1 cellular context compared by ENCODE assay signal in the genomic region with DNA sequence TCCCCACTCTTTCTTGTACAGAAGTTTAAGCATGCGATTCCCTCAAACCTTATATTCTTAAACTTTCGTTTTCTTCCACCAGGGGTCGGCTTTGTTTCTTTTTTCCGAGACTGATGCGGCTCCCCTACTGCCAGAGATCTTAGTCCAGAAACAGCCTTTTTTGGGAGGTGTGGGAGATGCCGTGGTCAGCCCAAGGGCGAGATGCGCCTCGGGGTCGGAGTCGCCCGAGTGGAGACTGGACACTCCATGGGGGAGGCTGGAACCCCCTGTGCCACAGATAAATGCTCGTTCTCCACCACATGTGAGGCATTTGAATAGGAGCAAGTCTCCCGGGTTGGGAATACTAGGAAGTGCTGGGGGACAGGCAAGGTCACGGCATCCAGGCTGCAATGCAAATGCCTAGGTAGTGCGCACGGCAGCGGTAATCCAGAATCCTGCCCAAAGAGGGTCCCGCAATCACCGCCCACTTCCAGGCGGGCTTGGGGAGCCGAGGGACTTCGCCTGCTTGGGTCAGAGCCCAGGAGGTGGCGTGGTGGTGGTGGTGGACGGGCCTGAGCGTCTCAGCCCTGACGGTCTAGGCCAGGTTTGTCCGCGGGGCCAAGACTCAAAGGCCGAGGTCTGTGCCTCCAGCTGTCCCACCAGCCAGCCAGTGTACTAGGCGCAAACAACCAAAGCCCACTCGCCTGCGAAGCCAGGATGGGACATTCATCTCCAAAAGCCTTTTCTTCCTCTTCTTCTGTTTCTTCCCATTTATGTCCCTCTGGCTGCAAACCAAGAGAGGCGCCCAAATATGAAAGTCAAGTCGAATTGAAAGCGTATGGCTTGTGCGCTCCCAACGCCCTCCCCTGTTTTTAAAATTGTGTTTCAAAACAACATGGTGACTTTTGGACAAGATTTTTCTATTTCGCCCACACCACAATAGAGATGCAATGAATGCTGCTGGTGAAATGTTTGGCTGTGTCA.
TF ChIP-seq lines count a peak whose summit lies in the region.

No MANE protein-coding gene starts in this region.

TF ChIP-seq in HCT116, 20 proteins besides CTCF, POLR2A, EP300 and RAD21 (continued from another document):
- TF ChIP-seq, protein P1, sequence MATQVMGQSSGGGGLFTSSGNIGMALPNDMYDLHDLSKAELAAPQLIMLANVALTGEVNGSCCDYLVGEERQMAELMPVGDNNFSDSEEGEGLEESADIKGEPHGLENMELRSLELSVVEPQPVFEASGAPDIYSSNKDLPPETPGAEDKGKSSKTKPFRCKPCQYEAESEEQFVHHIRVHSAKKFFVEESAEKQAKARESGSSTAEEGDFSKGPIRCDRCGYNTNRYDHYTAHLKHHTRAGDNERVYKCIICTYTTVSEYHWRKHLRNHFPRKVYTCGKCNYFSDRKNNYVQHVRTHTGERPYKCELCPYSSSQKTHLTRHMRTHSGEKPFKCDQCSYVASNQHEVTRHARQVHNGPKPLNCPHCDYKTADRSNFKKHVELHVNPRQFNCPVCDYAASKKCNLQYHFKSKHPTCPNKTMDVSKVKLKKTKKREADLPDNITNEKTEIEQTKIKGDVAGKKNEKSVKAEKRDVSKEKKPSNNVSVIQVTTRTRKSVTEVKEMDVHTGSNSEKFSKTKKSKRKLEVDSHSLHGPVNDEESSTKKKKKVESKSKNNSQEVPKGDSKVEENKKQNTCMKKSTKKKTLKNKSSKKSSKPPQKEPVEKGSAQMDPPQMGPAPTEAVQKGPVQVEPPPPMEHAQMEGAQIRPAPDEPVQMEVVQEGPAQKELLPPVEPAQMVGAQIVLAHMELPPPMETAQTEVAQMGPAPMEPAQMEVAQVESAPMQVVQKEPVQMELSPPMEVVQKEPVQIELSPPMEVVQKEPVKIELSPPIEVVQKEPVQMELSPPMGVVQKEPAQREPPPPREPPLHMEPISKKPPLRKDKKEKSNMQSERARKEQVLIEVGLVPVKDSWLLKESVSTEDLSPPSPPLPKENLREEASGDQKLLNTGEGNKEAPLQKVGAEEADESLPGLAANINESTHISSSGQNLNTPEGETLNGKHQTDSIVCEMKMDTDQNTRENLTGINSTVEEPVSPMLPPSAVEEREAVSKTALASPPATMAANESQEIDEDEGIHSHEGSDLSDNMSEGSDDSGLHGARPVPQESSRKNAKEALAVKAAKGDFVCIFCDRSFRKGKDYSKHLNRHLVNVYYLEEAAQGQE (IDR thresholded peaks at IDR 0.05; ENCODE audit: low read depth) = no peak
- no peak for TF ChIP-seq FOSL1 (IDR thresholded peaks at IDR 0.05; ENCODE audit: low read depth)
- TF ChIP-seq ELF1 (IDR thresholded peaks at IDR 0.05; ENCODE audit: borderline replicate concordance, low read depth) = no peak
- no peak for TF ChIP-seq EGR1 (IDR thresholded peaks at IDR 0.05; ENCODE audit: low read depth)
- no peak for TF ChIP-seq CEBPB (IDR thresholded peaks at IDR 0.05; ENCODE audit: low read depth)
- TF ChIP-seq ATF3 (IDR thresholded peaks at IDR 0.05) = no peak
- TF ChIP-seq, protein P2, sequence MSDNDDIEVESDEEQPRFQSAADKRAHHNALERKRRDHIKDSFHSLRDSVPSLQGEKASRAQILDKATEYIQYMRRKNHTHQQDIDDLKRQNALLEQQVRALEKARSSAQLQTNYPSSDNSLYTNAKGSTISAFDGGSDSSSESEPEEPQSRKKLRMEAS (IDR thresholded peaks at IDR 0.05) = no peak
- no peak for TF ChIP-seq JUND (IDR thresholded peaks at IDR 0.05)
- no peak for TF ChIP-seq EZH2 (IDR thresholded peaks at IDR 0.05)
- TF ChIP-seq YY1 (IDR thresholded peaks at IDR 0.05; ENCODE audit: extremely low read depth, insufficient replicate concordance, low read depth, low read length) = no peak
- no peak for TF ChIP-seq CBX3 (IDR thresholded peaks at IDR 0.05; ENCODE audit: low read depth)
- TF ChIP-seq EZH2phosphoT487 (IDR thresholded peaks at IDR 0.05; ENCODE audit: borderline replicate concordance) = no peak
- no peak for TF ChIP-seq ZFX (IDR thresholded peaks at IDR 0.05)
- TF ChIP-seq SIN3A (IDR thresholded peaks at IDR 0.05; ENCODE audit: low read depth) = no peak
- TF ChIP-seq TCF7L2 (IDR thresholded peaks at IDR 0.05; ENCODE audit: borderline replicate concordance, extremely low read depth, insufficient read depth, insufficient read length) = no peak
- no peak for TF ChIP-seq POLR2AphosphoS5 (IDR thresholded peaks at IDR 0.05; ENCODE audit: low read depth, low read length)
- TF ChIP-seq ZBTB33 (IDR thresholded peaks at IDR 0.05; ENCODE audit: extremely low read depth, insufficient replicate concordance, low read length) = no peak
